Comparison of ENCODE assay signal across 20 cellular contexts in genomic region chr6:42158631-42159030, GRCh38. TPM values are rescaled to one million over a fixed set of nuclear protein-coding genes. Genes with fewer than 3 reads are reported as not detected.
"Had no signal": no experiment of that assay in that cellular context is flagged by ENCODE, and none has a peak within 500 bp of the region (broad histone marks: within the 10 kb centered on the region; RNA-seq: fewer than 3 reads in every experiment).

No MANE protein-coding gene starts in this region.

- H3K4me3 ChIP-seq: heart left ventricle, psoas muscle, skin epidermis, thyroid gland had no signal

- H3K9me3 Mint-ChIP-seq: dendritic cell treated with granulocyte-macrophage colony-stimulating factor and Interleukin-4, amounts not matched to agents 40 ng/mL and 50 ng/mL, for 4 days; effector memory CD8-positive, alpha-beta T cell; naive thymus-derived CD4-positive, alpha-beta T cell; nephron progenitor cell; type B pancreatic cell had no signal

- H3K27me3 ChIP-seq: heart left ventricle, thyroid gland had no signal

- H3K36me3 Mint-ChIP-seq: naive thymus-derived CD4-positive, alpha-beta T cell; type B pancreatic cell had no signal

- H3K36me3 ChIP-seq: heart left ventricle, neutrophil, thyroid gland had no signal

- H3K9me3 ChIP-seq: heart left ventricle, neutrophil, psoas muscle, thyroid gland had no signal

- H3K27ac ChIP-seq: heart left ventricle, neutrophil, psoas muscle, thyroid gland had no signal

- H3K4me1 ChIP-seq: psoas muscle had no signal

- H3K4me3 Mint-ChIP-seq: dendritic cell treated with granulocyte-macrophage colony-stimulating factor and Interleukin-4, amounts not matched to agents 40 ng/mL and 50 ng/mL, for 4 days; effector memory CD8-positive, alpha-beta T cell; naive thymus-derived CD4-positive, alpha-beta T cell; nephron progenitor cell; type B pancreatic cell had no signal

- H3K27ac Mint-ChIP-seq: dendritic cell treated with granulocyte-macrophage colony-stimulating factor and Interleukin-4, amounts not matched to agents 40 ng/mL and 50 ng/mL, for 4 days; effector memory CD8-positive, alpha-beta T cell; naive thymus-derived CD4-positive, alpha-beta T cell; nephron progenitor cell had no signal

- DNase-seq: effector memory CD8-positive, alpha-beta T cell; foreskin melanocyte; hypothalamus; kidney glomerular epithelial cell; mesendoderm; naive thymus-derived CD4-positive, alpha-beta T cell; nephron progenitor cell; psoas muscle; retina; stimulated activated naive CD4-positive, alpha-beta T cell; thyroid gland had no signal

- H3K4me1 Mint-ChIP-seq: naive thymus-derived CD4-positive, alpha-beta T cell had no signal

RNA-seq across cellular contexts. Expression of gene GUCA1A, which starts 14.5 kb away (rescaled TPM):
- total RNA-seq: liver; lung microvascular endothelial cell; naive thymus-derived CD4-positive, alpha-beta T cell; osteoblast; psoas muscle; sciatic nerve; thyroid gland had no signal
